Comparison of ENCODE assay signal across 12 cellular contexts in the genomic region with DNA sequence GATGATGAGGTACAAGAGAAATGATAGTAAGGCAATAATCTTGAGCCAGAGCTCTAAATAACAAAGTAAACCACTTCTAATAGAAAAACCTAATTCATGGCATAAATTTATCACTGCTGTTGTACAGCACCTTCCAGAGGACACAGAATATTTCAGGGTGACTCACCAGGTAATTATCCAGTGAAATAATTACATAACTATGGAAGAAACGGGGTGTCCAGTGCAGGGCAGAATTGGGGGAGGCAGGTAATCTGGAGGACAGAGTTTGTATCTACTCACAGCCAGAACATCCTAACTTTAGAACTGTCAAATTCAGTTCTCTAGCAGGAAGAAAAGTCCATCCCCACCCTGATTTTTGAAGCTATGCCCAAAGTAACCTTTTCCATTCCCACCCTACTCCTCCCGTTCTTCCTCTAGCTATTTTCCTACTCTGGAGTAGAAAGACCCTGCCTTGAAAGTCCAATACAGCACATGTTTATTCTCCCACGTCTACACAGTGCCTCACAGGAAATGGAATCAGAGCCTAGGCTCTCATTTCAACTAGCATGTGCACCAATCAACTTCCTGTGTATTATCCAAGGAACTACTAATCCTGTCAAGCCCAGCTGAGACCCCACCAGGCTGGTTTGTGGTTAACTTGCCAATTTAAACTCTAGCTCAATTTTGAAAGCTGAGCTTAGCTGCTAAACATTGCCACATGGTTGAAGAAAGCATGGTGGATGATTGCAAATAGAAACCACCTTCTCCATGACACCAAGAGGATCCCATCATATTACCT.
DNase-seq lines count a peak whose midpoint lies in the region; ATAC-seq, FAIRE-seq and TF ChIP-seq lines count a peak whose summit lies in the region.
"Had no signal": no experiment of that assay in that cellular context is flagged by ENCODE, and none has a peak within 500 bp of the region (broad histone marks: within the 10 kb centered on the region; RNA-seq: fewer than 3 reads in every experiment).

No MANE protein-coding gene starts in this region.

- POLR2A ChIA-PET in activated CD4-positive, alpha-beta memory T cell treated with anti-CD3 and anti-CD28 coated beads for 36 hours (lab: Charles Lee): no interaction called here

- peak overlapping the region; percentile 79 for H3K27ac Mint-ChIP-seq in osteocyte (ENCODE audit: unreplicated experiment)
- H3K27ac Mint-ChIP-seq in activated CD4-positive, alpha-beta memory T cell treated with anti-CD3 and anti-CD28 coated beads for 36 hours: no peak overlapping the region

- H3K4me1 Mint-ChIP-seq in osteocyte (ENCODE audit: unreplicated experiment): peaks cover 62% of the 10 kb centered on the region
- peaks cover 14% of the 10 kb centered on the region for H3K4me1 Mint-ChIP-seq in activated CD4-positive, alpha-beta memory T cell treated with anti-CD3 and anti-CD28 coated beads for 36 hours (ENCODE audit: low read depth)

- no peak for FAIRE-seq in bronchial epithelial cell (lab: Jason Lieb, UNC)

- peaks cover 5% of the 10 kb centered on the region for H3K36me3 Mint-ChIP-seq in osteocyte (ENCODE audit: unreplicated experiment)
- H3K36me3 Mint-ChIP-seq in activated CD4-positive, alpha-beta memory T cell treated with anti-CD3 and anti-CD28 coated beads for 36 hours: no peaks in the 10 kb centered on the region

- no peaks in the 10 kb centered on the region for H3K27me3 Mint-ChIP-seq in osteocyte (ENCODE audit: unreplicated experiment)
- H3K27me3 Mint-ChIP-seq in activated CD4-positive, alpha-beta memory T cell treated with anti-CD3 and anti-CD28 coated beads for 36 hours: peaks cover 12% of the 10 kb centered on the region

- no peak overlapping the region for H3K4me3 Mint-ChIP-seq in osteocyte (ENCODE audit: unreplicated experiment)
- H3K4me3 Mint-ChIP-seq in activated CD4-positive, alpha-beta memory T cell treated with anti-CD3 and anti-CD28 coated beads for 36 hours: no peak overlapping the region
- H3K4me3 Mint-ChIP-seq: neural crest cell had no signal

- no peak overlapping the region for H3K4me3 ChIP-seq in bronchial epithelial cell (ENCODE audit: low read depth, low read length)

- peaks cover 9% of the 10 kb centered on the region for H3K36me3 ChIP-seq in bronchial epithelial cell (ENCODE audit: control insufficient read depth, insufficient read depth, low read length)

- no peak overlapping the region for H3K27ac ChIP-seq in caudate nucleus (ENCODE audit: low read depth, low read length)

- DNase-seq in HCEC 1CT (peak; percentile 87), NOMO-1 (lab: John Stamatoyannopoulos, UW; ENCODE audit: unreplicated experiment in 2 of 2) (peak; percentile 22 to 35), bronchial epithelial cell (ENCODE audit: low read depth) (peak; percentile 73), osteocyte (ENCODE audit: extremely low spot score, unreplicated experiment) (no peak), caudate nucleus (lab: John Stamatoyannopoulos, UW) (no peak)
- no peak for DNase-seq in activated CD4-positive, alpha-beta memory T cell treated with anti-CD3 and anti-CD28 coated beads for 36 hours
- DNase-seq in activated naive CD4-positive, alpha-beta T cell treated with anti-CD3 and anti-CD28 coated beads, Interleukin-2, amount 50 U/mL, for 16 hours: no peak
- DNase-seq: activated CD4-positive, CD25-positive, alpha-beta regulatory T cell; amniotic stem cell; NCI-H446 treated with DMSO at 0.1 percent for 48 hours had no signal

- ATAC-seq in GM18909 (IDR thresholded peaks at IDR 0.05; ENCODE audit: poor library complexity, unreplicated experiment): no peak

- TF ChIP-seq CTCF in bronchial epithelial cell (IDR thresholded peaks at IDR 0.05; ENCODE audit: insufficient read depth, low read length, severe bottlenecking): no peak
- no peak for TF ChIP-seq CTCF in osteocyte (IDR thresholded peaks at IDR 0.05)

- CTCF ChIA-PET in activated CD4-positive, alpha-beta memory T cell treated with anti-CD3 and anti-CD28 coated beads for 36 hours (lab: Charles Lee): interaction anchor here (0.6 to 4.0 kb wide), 4 partner anchors 10 to 123 kb away, joined by 3 to 20 read pairs (median 3); no protein-coding TSS in a partner anchor

- intact Hi-C loops in activated CD4-positive, alpha-beta memory T cell treated with anti-CD3 and anti-CD28 coated beads for 36 hours (cut with micrococcal nuclease): no loop called here

- no peaks in the 10 kb centered on the region for H3K9me3 Mint-ChIP-seq in osteocyte (ENCODE audit: unreplicated experiment)
- H3K9me3 Mint-ChIP-seq in activated CD4-positive, alpha-beta memory T cell treated with anti-CD3 and anti-CD28 coated beads for 36 hours: no peaks in the 10 kb centered on the region
- H3K9me3 Mint-ChIP-seq: neural crest cell had no signal

- no peaks in the 10 kb centered on the region for H3K27me3 ChIP-seq in bronchial epithelial cell (ENCODE audit: control insufficient read depth, insufficient read depth, low read length)

Comparison
In these comparisons a context has a peak if more than half of its experiments do, and no peak if none do; other contexts are left out.
1. DNase-seq: peak in HCEC 1CT (single experiment), NOMO-1 (2 of 2) and bronchial epithelial cell (single experiment); none in osteocyte (single experiment), activated CD4-positive, alpha-beta memory T cell treated with anti-CD3 and anti-CD28 coated beads for 36 hours (single experiment), caudate nucleus (0 of 61) and activated naive CD4-positive, alpha-beta T cell treated with anti-CD3 and anti-CD28 coated beads, Interleukin-2, amount 50 U/mL, for 16 hours (single experiment).